ENCODE assay signal across 8 cellular contexts in the genomic region with DNA sequence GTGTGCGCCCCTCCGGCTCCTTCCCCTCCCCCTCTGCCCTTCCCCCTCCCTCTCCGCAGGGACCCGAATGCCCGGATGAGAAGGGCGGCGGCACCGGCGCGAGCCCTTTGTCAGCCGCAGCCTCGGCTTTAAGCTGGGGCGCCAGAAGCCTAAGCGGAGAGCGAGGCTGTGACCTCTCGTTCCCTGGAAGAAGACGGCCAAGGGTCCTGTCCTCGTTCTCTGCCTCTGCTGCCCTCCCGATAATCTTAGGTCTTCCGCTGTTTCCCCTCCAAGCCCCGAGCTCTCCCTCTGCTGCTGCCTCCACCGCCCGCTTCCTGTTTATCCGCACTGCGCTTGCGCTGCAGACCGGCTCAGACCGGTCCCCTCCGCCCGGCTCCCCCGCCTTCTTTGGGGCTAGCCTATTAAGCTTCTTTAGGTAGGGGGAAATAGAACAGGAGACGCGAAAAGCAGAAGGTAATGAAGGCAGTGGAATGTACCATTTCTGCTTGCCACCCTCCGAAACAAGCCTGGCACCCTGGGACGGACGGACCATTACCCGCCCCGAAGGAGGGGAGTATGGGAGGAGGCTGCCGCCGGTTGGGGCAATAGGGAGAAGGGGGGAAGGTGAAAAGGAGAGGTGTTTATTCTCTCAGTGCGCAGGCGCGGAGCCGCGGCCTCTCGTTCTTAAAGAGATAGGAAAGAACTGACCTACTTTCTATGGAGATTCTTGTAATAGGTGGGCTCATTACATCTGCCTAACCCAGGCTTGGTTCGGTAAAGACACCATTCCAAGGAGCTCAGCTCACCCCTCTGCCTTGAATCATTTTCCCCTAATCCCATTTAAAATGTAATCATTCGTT. TPM values are rescaled to one million over a fixed set of nuclear protein-coding genes. Genes with fewer than 3 reads are reported as not detected.
DNase-seq lines count a peak whose midpoint lies in the region; ATAC-seq and TF ChIP-seq lines count a peak whose summit lies in the region.

A gene (minus strand): TSS at position 326 of the 839 bp plus-strand sequence. CDS start 422 bp downstream, outside the sequence.

- H3K9me3 ChIP-seq in HUES64 (ENCODE audit: insufficient read depth, low read depth, low read length) (no peaks in the 10 kb centered on the region), OCI-LY1 (ENCODE audit: low read length) (no peaks in the 10 kb centered on the region)

- WGBS in HUES64 = under 1% methylated on average over 48 of the region's 48 CpGs

- TF ChIP-seq CTCF in Calu3 (IDR thresholded peaks at IDR 0.05; ENCODE audit: unreplicated experiment) = no peak
- no peak for TF ChIP-seq CTCF in OCI-LY1 (IDR thresholded peaks at IDR 0.05; ENCODE audit: low read length)

- H3K4me3 ChIP-seq in HUES64 (ENCODE audit: low read length) (peak within 1 kb of the TSS; percentile 95), OCI-LY1 (ENCODE audit: low read depth, low read length, poor library complexity, severe bottlenecking) (peak within 1 kb of the TSS; percentile 97)

- CTCF ChIA-PET in Calu3 (lab: Charles Lee) = interaction anchor here (1.1 to 2.2 kb wide), 4 partner anchors 17 to 37 kb away, joined by 4 to 22 read pairs (median 4); no protein-coding TSS in a partner anchor

- H3K4me1 ChIP-seq in HUES64 (ENCODE audit: insufficient read depth, low read length) (peaks cover 13% of the 10 kb centered on the region), OCI-LY1 (ENCODE audit: insufficient read depth, low read length, severe bottlenecking) (peaks cover 30% of the 10 kb centered on the region)

- intact Hi-C loops in Calu3 (cut with micrococcal nuclease; ENCODE audit: unreplicated experiment) = no loop called here

- H3K27me3 Mint-ChIP-seq in Calu3 (ENCODE audit: unreplicated experiment) = no peaks in the 10 kb centered on the region

- H3K4me3 Mint-ChIP-seq in Calu3 (ENCODE audit: low read depth, unreplicated experiment) = peak within 1 kb of the TSS; percentile 90

- in situ Hi-C loops in endometrial microvascular endothelial cells (cut with HindIII; ENCODE audit: inconsistent ontology term, low pct_unique_long_range_greater_than_20kb, low sequenced_read_pairs) = no loop called here

- DNase-seq in Calu3 = peak; percentile 94
- DNase-seq in activated CD8-positive, alpha-beta memory T cell treated with anti-CD3 and anti-CD28 coated beads, Interleukin-2, amount 50 U/mL, for 4 hours = peak; percentile 94
- peak; percentile 98 for DNase-seq in mesenteric fat pad (ENCODE audit: low spot score)
- peak; percentile 93 for DNase-seq in stimulated activated CD8-positive, alpha-beta memory T cell treated with anti-CD3 and anti-CD28 coated beads, Interleukin-15, amount 100 ng/mL, for 24 hours (ENCODE audit: low read depth)

- H3K27ac ChIP-seq in HUES64 (ENCODE audit: low read depth, low read length) = peak within 1 kb of the TSS; percentile 94
- peak within 1 kb of the TSS; percentile 74 for H3K27ac ChIP-seq in OCI-LY1 (ENCODE audit: low read depth, low read length, poor library complexity, severe bottlenecking)

- H3K27me3 ChIP-seq in HUES64 (ENCODE audit: insufficient read depth, low read length) = no peaks in the 10 kb centered on the region
- no peaks in the 10 kb centered on the region for H3K27me3 ChIP-seq in OCI-LY1 (ENCODE audit: insufficient read depth, low read length)

- no peak within 1 kb of the TSS for H2AFZ ChIP-seq in OCI-LY1 (ENCODE audit: low read length)

- H4K20me1 ChIP-seq in OCI-LY1 (ENCODE audit: insufficient read depth, low read length) = no peaks in the 10 kb centered on the region

- H3K4me1 Mint-ChIP-seq in Calu3 (ENCODE audit: low read depth, unreplicated experiment) = peaks cover 7% of the 10 kb centered on the region

- no TSS peak for BruUV-seq in Calu3 (replicated peaks; lab: Mats Ljungman, UMichigan)

- peak; percentile 82 for ATAC-seq in GM21447 (IDR thresholded peaks at IDR 0.05; ENCODE audit: unreplicated experiment)

- H3K27ac Mint-ChIP-seq in Calu3 (ENCODE audit: unreplicated experiment) = peak within 1 kb of the TSS; percentile 89

- peak within 1 kb of the TSS; percentile 99 for H3K9ac ChIP-seq in HUES64 (ENCODE audit: low read depth, low read length)
- peak within 1 kb of the TSS; percentile 94 for H3K9ac ChIP-seq in OCI-LY1 (ENCODE audit: low read length)

- peak within 1 kb of the TSS; percentile 98 for H3K4me2 ChIP-seq in OCI-LY1 (ENCODE audit: low read length)

- H3K36me3 ChIP-seq in HUES64 (ENCODE audit: insufficient read depth, low read length) (peaks cover 3% of the 10 kb centered on the region; the same call in 1 of the 2 replicates), OCI-LY1 (ENCODE audit: insufficient read depth, low read length) (no peaks in the 10 kb centered on the region; the same call in 1 of the 2 replicates)

- no peaks in the 10 kb centered on the region for H3K9me2 ChIP-seq in OCI-LY1 (ENCODE audit: low read depth, low read length)

- no peaks in the 10 kb centered on the region for H3F3A ChIP-seq in OCI-LY1 (ENCODE audit: insufficient read depth, low read length)

- peaks cover 35% of the 10 kb centered on the region for H3K79me2 ChIP-seq in OCI-LY1 (ENCODE audit: insufficient read depth, low read length)

- no peaks in the 10 kb centered on the region for H3K9me3 Mint-ChIP-seq in Calu3 (ENCODE audit: low read depth, unreplicated experiment)

- H3K36me3 Mint-ChIP-seq in Calu3 (ENCODE audit: insufficient read depth, unreplicated experiment) = peaks cover 52% of the 10 kb centered on the region

RNA-seq across cellular contexts. Expression of the gene that starts here (rescaled TPM):
- total RNA-seq in Calu3 (2022) = 59.0 and 63.3 TPM in 2 replicates
- 61.0 TPM for polyA plus RNA-seq in HUES64 (2013, experiment 1 of 2)
- polyA plus RNA-seq in HUES64 (2013, experiment 2 of 2) = 71.3 TPM
- total RNA-seq in endometrial microvascular endothelial cells (ENCODE audit: inconsistent ontology term) = 51.8 TPM
- 92.7 TPM for total RNA-seq in mesenteric fat pad

Comparison
In these comparisons a context has a peak if more than half of its experiments do, and no peak if none do; other contexts are left out.
1. Peak in every context shown above with its lines: DNase-seq, ATAC-seq, H3K4me3 ChIP-seq and H3K27ac ChIP-seq.